25 cellular contexts compared by ENCODE assay signal in genomic region chr1:76314730-76315129, GRCh38.
"Had no signal": no experiment of that assay in that cellular context is flagged by ENCODE, and none has a peak within 500 bp of the region (broad histone marks: within the 10 kb centered on the region; RNA-seq: fewer than 3 reads in every experiment).

No MANE protein-coding gene starts in this region.

- ATAC-seq: activated T-helper 17 cell treated with anti-CD3 and anti-CD28 coated beads, Interleukin-2, amount 50 U/mL, for 72 hours; K562 had no signal

- DNase-seq: activated B cell treated with CpG ODN at 0.5 μM for 24 hours; activated CD4-positive, alpha-beta memory T cell treated with anti-CD3 and anti-CD28 coated beads for 36 hours; activated CD4-positive, alpha-beta T cell treated with anti-CD3 and anti-CD28 coated beads for 1 hour; activated CD4-positive, alpha-beta T cell treated with anti-CD3 and anti-CD28 coated beads, Interleukin-2, amount 10 ng/mL, durations not matched to agents 24 days and 14 days; activated CD8-positive, alpha-beta memory T cell treated with anti-CD3 and anti-CD28 coated beads for 24 hours; activated gamma-delta T cell; activated naive CD4-positive, alpha-beta T cell treated with anti-CD3 and anti-CD28 coated beads for 36 hours; activated T-cell treated with anti-CD3 and anti-CD28 coated beads for 4 hours; activated T-cell treated with anti-CD3 and anti-CD28 coated beads, Interleukin-2, amount 50 U/mL, for 48 hours; cerebellar nuclear complex; Karpas-422; NCI-H1105 treated with DMSO at 0.1 percent for 48 hours; NCI-H1436 treated with DMSO at 0.1 percent for 48 hours; NCI-H187; NCI-H2081 treated with DMSO at 0.1 percent for 48 hours; NCI-H446; NCI-H524 treated with DMSO at 0.1 percent for 48 hours; NCI-H748 treated with DMSO at 0.1 percent for 48 hours; NK-92 treated with Interleukin-12 subunit alpha and Interleukin-12 subunit beta, amount 100 ng/mL, for 24 hours; Peyer's patch; Right ventricle myocardium superior; SJCRH30 had no signal

- H3K27me3 ChIP-seq: Peyer's patch, SJCRH30 had no signal

- H3K36me3 ChIP-seq: Peyer's patch, SJCRH30 had no signal

- H3K4me1 ChIP-seq: Peyer's patch, SJCRH30 had no signal

- H3K27ac ChIP-seq: Peyer's patch, RWPE1, SJCRH30 had no signal

- H3K9me3 ChIP-seq: Peyer's patch, SJCRH30 had no signal

- H3K4me3 ChIP-seq: K562, Peyer's patch, SJCRH30 had no signal

- FAIRE-seq: K562 had no signal
